In genomic region chr22:46957521-46957920, GRCh38 we compare ENCODE assay signal across 23 cellular contexts.
"Had no signal": no experiment of that assay in that cellular context is flagged by ENCODE, and none has a peak within 500 bp of the region (broad histone marks: within the 10 kb centered on the region; RNA-seq: fewer than 3 reads in every experiment).

No MANE protein-coding gene starts in this region.

- H3K4me3 ChIP-seq: heart left ventricle, right lobe of liver, skin epidermis, tibial artery had no signal

- ATAC-seq: activated CD8-positive, alpha-beta T cell treated with anti-CD3 and anti-CD28 coated beads for 36 hours; activated naive CD8-positive, alpha-beta T cell treated with anti-CD3 and anti-CD28 coated beads, Interleukin-2, amount 50 U/mL, for 24 hours; esophagus mucosa; natural killer cell; right lobe of liver; stimulated activated naive CD8-positive, alpha-beta T cell treated with anti-CD3 and anti-CD28 coated beads, Interleukin-15, amount 100 ng/mL, for 72 hours had no signal

- H3K27me3 ChIP-seq: heart left ventricle, right lobe of liver, tibial artery had no signal

- H3K4me1 ChIP-seq: heart left ventricle, right lobe of liver, tibial artery had no signal

- H3K9me3 ChIP-seq: heart left ventricle, right lobe of liver, tibial artery had no signal

- FAIRE-seq: TTC549 had no signal

- DNase-seq: activated B cell treated with CpG ODN at 0.5 μM for 24 hours; activated CD4-positive, alpha-beta T cell treated with anti-CD3 and anti-CD28 coated beads, Interleukin-2, amount 50 U/mL, for 1 hour; activated CD8-positive, alpha-beta T cell treated with anti-CD3 and anti-CD28 coated beads for 36 hours; activated gamma-delta T cell; activated naive CD4-positive, alpha-beta T cell treated with anti-CD3 and anti-CD28 coated beads, Interleukin-2, amount 50 U/mL, for 16 hours; activated naive CD8-positive, alpha-beta T cell treated with anti-CD3 and anti-CD28 coated beads, Interleukin-2, amount 50 U/mL, for 24 hours; activated T-cell treated with anti-CD3 and anti-CD28 coated beads, Interleukin-2, amount 50 U/mL, for 48 hours; amygdala; caudate nucleus; foreskin fibroblast; heart left ventricle; hypothalamus; immature natural killer cell; natural killer cell; stimulated activated CD4-positive, alpha-beta T cell treated with anti-CD3 and anti-CD28 coated beads, Interleukin-12 subunit alpha, Interleukin-12 subunit beta, amount 100 ng/mL, for 4 hours; stimulated activated CD4-positive, alpha-beta T cell treated with anti-CD3 and anti-CD28 coated beads, Interleukin-4, amount 100 ng/mL, for 1 hour; stimulated activated naive CD8-positive, alpha-beta T cell treated with anti-CD3 and anti-CD28 coated beads, Interleukin-15, amount 100 ng/mL, for 72 hours; T-helper 1 cell; tibial artery had no signal

- H3K27ac ChIP-seq: heart left ventricle, right lobe of liver, skin epidermis, tibial artery had no signal

- H3K36me3 ChIP-seq: right lobe of liver had no signal
